In genomic region chr11:35389897-35390462, GRCh38 we compare ENCODE assay signal across 16 cellular contexts. TPM values are rescaled to one million over a fixed set of nuclear protein-coding genes. Genes with fewer than 3 reads are reported as not detected.
DNase-seq lines count a peak whose midpoint lies in the region; ATAC-seq and TF ChIP-seq lines count a peak whose summit lies in the region.
"Had no signal": no experiment of that assay in that cellular context is flagged by ENCODE, and none has a peak within 500 bp of the region (broad histone marks: within the 10 kb centered on the region; RNA-seq: fewer than 3 reads in every experiment).

No MANE protein-coding gene starts in this region.

- H3K4me3 ChIP-seq in PC-9 = no peak overlapping the region
- no peak overlapping the region for H3K4me3 ChIP-seq in osteoblast (ENCODE audit: insufficient read depth, low read length)
- H3K4me3 ChIP-seq in spleen = no peak overlapping the region
- H3K4me3 ChIP-seq: SK-N-MC had no signal

- no peak for ATAC-seq in HG02798 (IDR thresholded peaks at IDR 0.05; ENCODE audit: poor library complexity, unreplicated experiment)

- DNase-seq in DMS79 treated with DMSO at 0.1 percent for 48 hours (lab: John Stamatoyannopoulos, UW) (peak; percentile 14), PC-9 (peak; percentile 18 to 81), osteoblast (ENCODE audit: insufficient read length, low spot score, missing footprints) (no peak), spleen (no peak), NCI-H526 treated with DMSO at 0.1 percent for 48 hours (lab: John Stamatoyannopoulos, UW) (no peak)
- no peak for DNase-seq in activated CD8-positive, alpha-beta memory T cell treated with anti-CD3 and anti-CD28 coated beads, Interleukin-2, amount 50 U/mL, for 4 hours
- DNase-seq: activated B cell treated with CpG ODN at 0.5 μM for 24 hours; midbrain; NCI-H1436 treated with DMSO at 0.1 percent for 48 hours; NK-92 treated with Interleukin-12 subunit alpha and Interleukin-12 subunit beta, amount 100 ng/mL, for 24 hours had no signal

- peak overlapping the region; percentile 77 for H3K27ac ChIP-seq in C4-2B
- peak overlapping the region; percentile 72 for H3K27ac ChIP-seq in PC-9
- no peak overlapping the region for H3K27ac ChIP-seq in osteoblast (ENCODE audit: low read depth, low read length)
- H3K27ac ChIP-seq in spleen = no peak overlapping the region
- H3K27ac ChIP-seq: parathyroid adenoma, SK-N-MC had no signal

- H3K9me3 ChIP-seq in PC-9 (ENCODE audit: insufficient read depth, low read depth) (no peaks in the 10 kb centered on the region), osteoblast (ENCODE audit: low read depth, low read length) (no peaks in the 10 kb centered on the region), spleen (peaks cover 0 to 3% (median 0%) of the 10 kb centered on the region in 8 donors)

- POLR2A ChIA-PET in PC-9 (lab: Charles Lee; ENCODE audit: unreplicated experiment) = interaction anchor here (0.7 kb wide), 2 partner anchors 26 to 159 kb away, joined by 7 to 8 read pairs; no protein-coding TSS in a partner anchor

- H3K4me1 ChIP-seq in PC-9 (replicated peaks; ENCODE audit: insufficient read depth) (peaks cover 49% of the 10 kb centered on the region), osteoblast (ENCODE audit: insufficient read depth, low read length) (peaks cover 15% of the 10 kb centered on the region), spleen (peaks cover 4 to 20% (median 16%) of the 10 kb centered on the region in 6 donors)
- H3K4me1 ChIP-seq: parathyroid adenoma had no signal

- 72 to 80% (median 73%) methylated on average over 6 of the region's 6 CpGs for WGBS in spleen, 5 donors

- TF ChIP-seq CTCF in C4-2B (conservative IDR thresholded peaks at IDR 0.05) = no peak
- TF ChIP-seq CTCF in PC-9 (conservative IDR thresholded peaks at IDR 0.05) = no peak
- TF ChIP-seq CTCF in osteoblast (IDR thresholded peaks at IDR 0.05; ENCODE audit: extremely low read depth, low read depth, low read length) = no peak
- no peak for TF ChIP-seq CTCF in spleen (IDR thresholded peaks at IDR 0.05 in 8 of 11, conservative IDR thresholded peaks at IDR 0.05 in 3 of 11)

- CTCF ChIA-PET in PC-9 (lab: Charles Lee) = interaction anchor here (0.9 to 1.2 kb wide), 3 partner anchors 26 to 463 kb away, joined by 3 read pairs; no protein-coding TSS in a partner anchor

- peaks cover 27% of the 10 kb centered on the region for H3F3A ChIP-seq in PC-9 (ENCODE audit: insufficient read depth, low read depth)

- intact Hi-C loops in PC-9 (cut with micrococcal nuclease; ENCODE audit: unreplicated experiment) = loop anchor here (2.0 to 5.0 kb wide), 7 partner anchors 95 to 803 kb away; no protein-coding TSS in a partner anchor
- intact Hi-C loops in spleen (cut with DNase I; ENCODE audit: low total_unique reads) = loop anchor here (5.0 to 10.0 kb wide), 3 partner anchors 395 to 808 kb away; no protein-coding TSS in a partner anchor

- no peaks in the 10 kb centered on the region for H3K9me2 ChIP-seq in PC-9 (ENCODE audit: insufficient read depth)

- H4K20me1 ChIP-seq in PC-9 (ENCODE audit: insufficient read depth) = no peaks in the 10 kb centered on the region
- H4K20me1 ChIP-seq in osteoblast (ENCODE audit: insufficient read depth, low read length) = no peaks in the 10 kb centered on the region

- no TSS peak for BruUV-seq in PC-9 (replicated peaks; lab: Mats Ljungman, UMichigan)

- H3K27me3 ChIP-seq in PC-9 (ENCODE audit: insufficient read depth, low read depth) (no peaks in the 10 kb centered on the region), osteoblast (ENCODE audit: insufficient read depth, low read length) (no peaks in the 10 kb centered on the region), spleen (replicated peaks in 1 of 7) (peaks cover 0 to 7% (median 0%) of the 10 kb centered on the region in 7 donors)

- TF ChIP-seq POLR2A in spleen (IDR thresholded peaks at IDR 0.05) = no peak

- H3K36me3 ChIP-seq in PC-9 (ENCODE audit: low read depth) (no peaks in the 10 kb centered on the region), osteoblast (ENCODE audit: insufficient read depth, low read length) (no peaks in the 10 kb centered on the region), spleen (no peaks in the 10 kb centered on the region)

- H3K79me2 ChIP-seq in PC-9 (ENCODE audit: low read depth) (no peaks in the 10 kb centered on the region), osteoblast (ENCODE audit: insufficient read depth, low read length) (no peaks in the 10 kb centered on the region)
- H3K79me2 ChIP-seq: parathyroid adenoma had no signal

- H2AFZ ChIP-seq in PC-9 (no peak overlapping the region), osteoblast (ENCODE audit: low read length) (peak overlapping the region; percentile 15)
- H2AFZ ChIP-seq: parathyroid adenoma had no signal

- H3K4me2 ChIP-seq in PC-9 (peak overlapping the region; percentile 71), osteoblast (ENCODE audit: insufficient read depth, low read length) (no peak overlapping the region)

RNA-seq across cellular contexts. Expression of gene SLC1A2, which starts 29.4 kb away (rescaled TPM):
- total RNA-seq in PC-9 (2021) (0.09 and 0.38 TPM in 2 replicates), osteoblast (0.72 and 1.5 TPM in 2 replicates), spleen (1 to 10 TPM in 4 of 7 donors, under 1 TPM in 3; 0.47 to 3.8 (median 1.2) TPM)
- under 1 TPM; 0.26 to 0.94 (median 0.76) TPM for polyA plus RNA-seq in spleen
- total RNA-seq: activated B cell treated with CpG ODN at 0.5 μM for 24 hours had no signal
- polyA plus RNA-seq: CD14-positive monocyte, IgD-negative memory B cell had no signal

Comparison
In these comparisons a context has a peak if more than half of its experiments do, and no peak if none do; other contexts are left out.
1. H3K27ac ChIP-seq: peak in C4-2B (single experiment) and PC-9 (single experiment); none in osteoblast (single experiment) and spleen (0 of 8).
2. DNase-seq: peak in DMS79 treated with DMSO at 0.1 percent for 48 hours (single experiment) and PC-9 (2 of 2); none in osteoblast (single experiment), spleen (single experiment), NCI-H526 treated with DMSO at 0.1 percent for 48 hours (single experiment) and activated CD8-positive, alpha-beta memory T cell treated with anti-CD3 and anti-CD28 coated beads, Interleukin-2, amount 50 U/mL, for 4 hours (single experiment).